Comparison of ENCODE assay signal across 2 cellular contexts in the genomic region with DNA sequence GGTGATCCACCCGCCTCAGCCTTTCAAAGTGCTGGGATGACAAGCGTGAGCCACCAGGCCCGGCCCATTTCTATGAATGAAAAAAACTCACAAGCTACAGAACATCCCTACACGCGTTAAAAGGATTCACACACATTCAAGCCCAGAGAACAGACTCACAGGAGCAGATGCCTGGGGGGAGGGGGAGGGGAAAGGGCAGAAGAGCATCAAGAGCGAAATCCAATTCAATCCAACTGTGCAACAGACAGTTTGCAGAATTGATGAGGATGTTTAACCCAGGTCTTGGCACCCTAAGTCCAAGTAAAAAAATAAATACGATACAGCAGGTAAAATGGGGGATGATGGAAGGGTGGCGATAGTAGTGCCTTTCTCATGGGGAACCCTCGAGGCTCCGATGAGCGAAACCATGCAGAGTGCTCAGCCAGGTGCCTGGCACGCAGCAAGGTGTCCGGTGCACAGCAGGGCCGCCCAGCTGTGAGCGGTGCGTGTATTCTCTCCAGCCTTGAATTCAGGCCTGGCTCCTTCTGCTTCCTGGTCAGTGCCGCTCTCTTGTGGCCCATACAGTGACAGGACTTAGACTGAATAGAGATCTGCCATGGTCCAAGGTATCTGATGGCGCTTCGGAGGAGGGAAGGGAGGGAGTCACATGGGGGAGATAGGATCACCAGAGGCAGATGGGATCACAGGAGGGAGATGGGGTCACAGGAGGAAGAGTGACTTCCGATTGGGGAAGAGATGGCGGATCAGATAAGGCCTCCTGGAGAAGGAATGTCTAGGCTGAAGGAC.
TF ChIP-seq lines count a peak whose summit lies in the region.

No MANE protein-coding gene starts in this region.

TF ChIP-seq in K562, 482 proteins besides CTCF, POLR2A, EP300 and RAD21:
- TF ChIP-seq, protein P1, sequence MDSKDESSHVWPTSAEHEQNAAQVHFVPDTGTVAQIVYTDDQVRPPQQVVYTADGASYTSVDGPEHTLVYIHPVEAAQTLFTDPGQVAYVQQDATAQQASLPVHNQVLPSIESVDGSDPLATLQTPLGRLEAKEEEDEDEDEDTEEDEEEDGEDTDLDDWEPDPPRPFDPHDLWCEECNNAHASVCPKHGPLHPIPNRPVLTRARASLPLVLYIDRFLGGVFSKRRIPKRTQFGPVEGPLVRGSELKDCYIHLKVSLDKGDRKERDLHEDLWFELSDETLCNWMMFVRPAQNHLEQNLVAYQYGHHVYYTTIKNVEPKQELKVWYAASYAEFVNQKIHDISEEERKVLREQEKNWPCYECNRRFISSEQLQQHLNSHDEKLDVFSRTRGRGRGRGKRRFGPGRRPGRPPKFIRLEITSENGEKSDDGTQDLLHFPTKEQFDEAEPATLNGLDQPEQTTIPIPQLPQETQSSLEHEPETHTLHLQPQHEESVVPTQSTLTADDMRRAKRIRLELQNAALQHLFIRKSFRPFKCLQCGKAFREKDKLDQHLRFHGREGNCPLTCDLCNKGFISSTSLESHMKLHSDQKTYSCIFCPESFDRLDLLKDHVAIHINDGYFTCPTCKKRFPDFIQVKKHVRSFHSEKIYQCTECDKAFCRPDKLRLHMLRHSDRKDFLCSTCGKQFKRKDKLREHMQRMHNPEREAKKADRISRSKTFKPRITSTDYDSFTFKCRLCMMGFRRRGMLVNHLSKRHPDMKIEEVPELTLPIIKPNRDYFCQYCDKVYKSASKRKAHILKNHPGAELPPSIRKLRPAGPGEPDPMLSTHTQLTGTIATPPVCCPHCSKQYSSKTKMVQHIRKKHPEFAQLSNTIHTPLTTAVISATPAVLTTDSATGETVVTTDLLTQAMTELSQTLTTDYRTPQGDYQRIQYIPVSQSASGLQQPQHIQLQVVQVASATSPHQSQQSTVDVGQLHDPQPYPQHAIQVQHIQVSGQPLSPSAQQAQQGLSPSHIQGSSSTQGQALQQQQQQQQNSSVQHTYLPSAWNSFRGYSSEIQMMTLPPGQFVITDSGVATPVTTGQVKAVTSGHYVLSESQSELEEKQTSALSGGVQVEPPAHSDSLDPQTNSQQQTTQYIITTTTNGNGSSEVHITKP (IDR thresholded peaks at IDR 0.05; ENCODE audit: partially characterized antibody): no peak
- TF ChIP-seq XRCC5 (IDR thresholded peaks at IDR 0.05; ENCODE audit: low read depth, low read length): no peak
- no peak for TF ChIP-seq NONO (IDR thresholded peaks at IDR 0.05; ENCODE audit: low read depth in 2 of 2, low read length in 1 of 2)
- no peak for TF ChIP-seq HMGN3 (IDR thresholded peaks at IDR 0.05; ENCODE audit: borderline replicate concordance, extremely low read depth, insufficient read length, low read depth, low read length)
- TF ChIP-seq KLF13 (tag; IDR thresholded peaks at IDR 0.05; ENCODE audit: borderline replicate concordance, low read depth): no peak
- 0 out of 2 replicates have a peak, but pooled peaks have one; percentile 11 for TF ChIP-seq SMC3 (conservative IDR thresholded peaks at IDR 0.05; ENCODE audit: insufficient read depth, low read depth, low read length)
- TF ChIP-seq, protein P2, sequence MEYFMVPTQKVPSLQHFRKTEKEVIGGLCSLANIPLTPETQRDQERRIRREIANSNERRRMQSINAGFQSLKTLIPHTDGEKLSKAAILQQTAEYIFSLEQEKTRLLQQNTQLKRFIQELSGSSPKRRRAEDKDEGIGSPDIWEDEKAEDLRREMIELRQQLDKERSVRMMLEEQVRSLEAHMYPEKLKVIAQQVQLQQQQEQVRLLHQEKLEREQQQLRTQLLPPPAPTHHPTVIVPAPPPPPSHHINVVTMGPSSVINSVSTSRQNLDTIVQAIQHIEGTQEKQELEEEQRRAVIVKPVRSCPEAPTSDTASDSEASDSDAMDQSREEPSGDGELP (CRISPR knock-in tag; IDR thresholded peaks at IDR 0.05; ENCODE audit: borderline replicate concordance): peak; percentile 38; the same call in 1 of the 2 replicates
- TF ChIP-seq STAG1 (CRISPR knock-in tag; IDR thresholded peaks at IDR 0.05; ENCODE audit: borderline replicate concordance): peak; percentile 56; the same call in 1 of the 2 replicates
- TF ChIP-seq KDM1A (IDR thresholded peaks at IDR 0.05): peak in 1 of 2 experiments; percentile 66; a peak in 1 of 4 replicates
- TF ChIP-seq SETDB1 (IDR thresholded peaks at IDR 0.05; ENCODE audit: low read length): no peak
- TF ChIP-seq MAFF (IDR thresholded peaks at IDR 0.05; ENCODE audit: low read length): no peak
- TF ChIP-seq SRSF3 (IDR thresholded peaks at IDR 0.05; ENCODE audit: insufficient read depth, low read length): no peak
- TF ChIP-seq, protein P3, sequence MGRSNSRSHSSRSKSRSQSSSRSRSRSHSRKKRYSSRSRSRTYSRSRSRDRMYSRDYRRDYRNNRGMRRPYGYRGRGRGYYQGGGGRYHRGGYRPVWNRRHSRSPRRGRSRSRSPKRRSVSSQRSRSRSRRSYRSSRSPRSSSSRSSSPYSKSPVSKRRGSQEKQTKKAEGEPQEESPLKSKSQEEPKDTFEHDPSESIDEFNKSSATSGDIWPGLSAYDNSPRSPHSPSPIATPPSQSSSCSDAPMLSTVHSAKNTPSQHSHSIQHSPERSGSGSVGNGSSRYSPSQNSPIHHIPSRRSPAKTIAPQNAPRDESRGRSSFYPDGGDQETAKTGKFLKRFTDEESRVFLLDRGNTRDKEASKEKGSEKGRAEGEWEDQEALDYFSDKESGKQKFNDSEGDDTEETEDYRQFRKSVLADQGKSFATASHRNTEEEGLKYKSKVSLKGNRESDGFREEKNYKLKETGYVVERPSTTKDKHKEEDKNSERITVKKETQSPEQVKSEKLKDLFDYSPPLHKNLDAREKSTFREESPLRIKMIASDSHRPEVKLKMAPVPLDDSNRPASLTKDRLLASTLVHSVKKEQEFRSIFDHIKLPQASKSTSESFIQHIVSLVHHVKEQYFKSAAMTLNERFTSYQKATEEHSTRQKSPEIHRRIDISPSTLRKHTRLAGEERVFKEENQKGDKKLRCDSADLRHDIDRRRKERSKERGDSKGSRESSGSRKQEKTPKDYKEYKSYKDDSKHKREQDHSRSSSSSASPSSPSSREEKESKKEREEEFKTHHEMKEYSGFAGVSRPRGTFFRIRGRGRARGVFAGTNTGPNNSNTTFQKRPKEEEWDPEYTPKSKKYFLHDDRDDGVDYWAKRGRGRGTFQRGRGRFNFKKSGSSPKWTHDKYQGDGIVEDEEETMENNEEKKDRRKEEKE (IDR thresholded peaks at IDR 0.05; ENCODE audit: borderline replicate concordance in 1 of 2, control insufficient read depth in 1 of 2, low read depth in 2 of 2, low read length in 1 of 2): no peak

TF ChIP-seq in HEK293T, 16 proteins besides CTCF, POLR2A, EP300 and RAD21:
- TF ChIP-seq ELF4 (IDR thresholded peaks at IDR 0.05) (no peak), NFRKB (IDR thresholded peaks at IDR 0.05) (no peak), ZNF384 (IDR thresholded peaks at IDR 0.05) (no peak), CTBP1 (IDR thresholded peaks at IDR 0.05; ENCODE audit: borderline replicate concordance) (no peak), HDGF (IDR thresholded peaks at IDR 0.05; ENCODE audit: borderline replicate concordance) (no peak), FOXA1 (IDR thresholded peaks at IDR 0.05) (no peak), FOXK2 (IDR thresholded peaks at IDR 0.05) (no peak), BHLHE40 (IDR thresholded peaks at IDR 0.05; ENCODE audit: borderline replicate concordance) (no peak), L3MBTL2 (conservative IDR thresholded peaks at IDR 0.05) (no peak), TARDBP (IDR thresholded peaks at IDR 0.05) (no peak), SP1 (IDR thresholded peaks at IDR 0.05) (no peak), FOXM1 (IDR thresholded peaks at IDR 0.05; ENCODE audit: borderline replicate concordance) (no peak)
- TF ChIP-seq, protein P4, sequence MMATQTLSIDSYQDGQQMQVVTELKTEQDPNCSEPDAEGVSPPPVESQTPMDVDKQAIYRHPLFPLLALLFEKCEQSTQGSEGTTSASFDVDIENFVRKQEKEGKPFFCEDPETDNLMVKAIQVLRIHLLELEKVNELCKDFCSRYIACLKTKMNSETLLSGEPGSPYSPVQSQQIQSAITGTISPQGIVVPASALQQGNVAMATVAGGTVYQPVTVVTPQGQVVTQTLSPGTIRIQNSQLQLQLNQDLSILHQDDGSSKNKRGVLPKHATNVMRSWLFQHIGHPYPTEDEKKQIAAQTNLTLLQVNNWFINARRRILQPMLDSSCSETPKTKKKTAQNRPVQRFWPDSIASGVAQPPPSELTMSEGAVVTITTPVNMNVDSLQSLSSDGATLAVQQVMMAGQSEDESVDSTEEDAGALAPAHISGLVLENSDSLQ (IDR thresholded peaks at IDR 0.05): no peak
TF ChIP-seq in HEK293T: peak in this region for 0.
